ENCODE assay signal across 10 cellular contexts in genomic region chr11:116580828-116581227, GRCh38.
DNase-seq lines count a peak whose midpoint lies in the region; FAIRE-seq and TF ChIP-seq lines count a peak whose summit lies in the region.
"Had no signal": no experiment of that assay in that cellular context is flagged by ENCODE, and none has a peak within 500 bp of the region (broad histone marks: within the 10 kb centered on the region; RNA-seq: fewer than 3 reads in every experiment).

No MANE protein-coding gene starts in this region.

- no peaks in the 10 kb centered on the region for H3K36me3 ChIP-seq in A673 (ENCODE audit: insufficient read depth, low read length, poor library complexity, severe bottlenecking)

- H3K27ac ChIP-seq in A673 (ENCODE audit: low read depth, low read length, poor library complexity, severe bottlenecking) (no peak overlapping the region), caudate nucleus (ENCODE audit: low read depth, low read length) (no peak overlapping the region)

- peak; percentile 18 for DNase-seq in A673 (ENCODE audit: low spot score)
- DNase-seq in NCI-H146 treated with DMSO at 0.1 percent for 48 hours (lab: John Stamatoyannopoulos, UW; ENCODE audit: unreplicated experiment) = peak; percentile 63
- peak in 44 of 61 donors; percentile 4 to 86 (median 34) for DNase-seq in caudate nucleus (lab: John Stamatoyannopoulos, UW)
- DNase-seq in left kidney (ENCODE audit: low read depth, low spot score) = peak; percentile 50
- DNase-seq in D341Med (ENCODE audit: low spot score) = no peak
- DNase-seq in activated CD8-positive, alpha-beta memory T cell treated with anti-CD3 and anti-CD28 coated beads for 24 hours = no peak
- no peak for DNase-seq in RCC 7860 (ENCODE audit: low spot score)
- no peak for DNase-seq in RPMI8226
- DNase-seq: GF-D8, NCI-H1048 had no signal

- H3K4me3 ChIP-seq in A673 (ENCODE audit: low read depth, low read length, poor library complexity, severe bottlenecking) = no peak overlapping the region

- CTCF ChIA-PET in A673 (lab: Charles Lee) = no interaction called here

- BruUV-seq in A673 (replicated peaks; lab: Mats Ljungman, UMichigan) = no TSS peak

- POLR2A ChIA-PET in A673 (lab: Charles Lee; ENCODE audit: low non-redundant PET) = no interaction called here

- peaks cover 95% of the 10 kb centered on the region for H3K27me3 ChIP-seq in A673 (replicated peaks; ENCODE audit: insufficient read depth, low read depth, low read length, poor library complexity)

- FAIRE-seq in RCC 7860 (lab: Jason Lieb, UNC) = no peak

- intact Hi-C loops in A673 (cut with micrococcal nuclease; ENCODE audit: unreplicated experiment) = no loop called here

- no peak for TF ChIP-seq CTCF in A673 (conservative IDR thresholded peaks at IDR 0.05; ENCODE audit: low read depth, low read length)

- H3K4me1 ChIP-seq in A673 (ENCODE audit: insufficient read depth, low read length, poor library complexity, severe bottlenecking) = no peaks in the 10 kb centered on the region

- no peaks in the 10 kb centered on the region for H3K9me3 ChIP-seq in A673 (ENCODE audit: low read depth, low read length, poor library complexity, severe bottlenecking)

Comparison
In these comparisons a context has a peak if more than half of its experiments do, and no peak if none do; other contexts are left out.
1. DNase-seq: peak in A673 (single experiment), NCI-H146 treated with DMSO at 0.1 percent for 48 hours (single experiment), caudate nucleus (44 of 61) and left kidney (single experiment); none in D341Med (single experiment), activated CD8-positive, alpha-beta memory T cell treated with anti-CD3 and anti-CD28 coated beads for 24 hours (single experiment), RCC 7860 (single experiment) and RPMI8226 (single experiment).